Comparison of ENCODE assay signal across 36 cellular contexts in genomic region chr10:59108296-59108695, GRCh38.
"Had no signal": no experiment of that assay in that cellular context is flagged by ENCODE, and none has a peak within 500 bp of the region (broad histone marks: within the 10 kb centered on the region; RNA-seq: fewer than 3 reads in every experiment).

No MANE protein-coding gene starts in this region.

- H3K9me3 ChIP-seq: breast epithelium, MG63 had no signal

- H3K4me1 ChIP-seq: breast epithelium had no signal

- H3K27ac Mint-ChIP-seq: activated CD4-positive, alpha-beta T cell treated with anti-CD3 and anti-CD28 coated beads, Interleukin-2, amount 10 ng/mL, durations not matched to agents 24 days and 14 days; activated CD8-positive, alpha-beta T cell treated with anti-CD3 and anti-CD28 coated beads for 36 hours; activated naive CD8-positive, alpha-beta T cell treated with anti-CD3 and anti-CD28 coated beads for 36 hours; activated T-cell treated with anti-CD3 and anti-CD28 coated beads, Interleukin-2, amount 50 U/mL, for 72 hours; activated T-helper 17 cell treated with anti-CD3 and anti-CD28 coated beads, Interleukin-2, amount 50 U/mL, for 72 hours had no signal

- H3K27me3 ChIP-seq: breast epithelium, MG63 had no signal

- DNase-seq: activated CD4-positive, alpha-beta T cell treated with anti-CD3 and anti-CD28 coated beads for 1 hour; activated CD4-positive, alpha-beta T cell treated with anti-CD3 and anti-CD28 coated beads, Interleukin-2, amount 10 ng/mL, durations not matched to agents 24 days and 14 days; activated CD4-positive, alpha-beta T cell treated with anti-CD3 and anti-CD28 coated beads, Interleukin-2, amount 50 U/mL, for 4 hours; activated CD4-positive, CD25-positive, alpha-beta regulatory T cell; activated CD8-positive, alpha-beta T cell treated with anti-CD3 and anti-CD28 coated beads for 36 hours; activated effector memory CD4-positive, alpha-beta T cell treated with anti-CD3 and anti-CD28 coated beads, Interleukin-2, amount 50 U/mL, for 16 hours; activated naive CD4-positive, alpha-beta T cell; activated naive CD4-positive, alpha-beta T cell treated with anti-CD3 and anti-CD28 coated beads, Interleukin-2, amount 50 U/mL, for 16 hours; activated naive CD8-positive, alpha-beta T cell treated with anti-CD3 and anti-CD28 coated beads for 36 hours; activated T-cell treated with anti-CD3 and anti-CD28 coated beads, Interleukin-2, amount 50 U/mL, for 1 hour; activated T-cell treated with anti-CD3 and anti-CD28 coated beads, Interleukin-2, amount 50 U/mL, for 72 hours; amniotic stem cell; aorta; Karpas-422; KBM-7; MG63; NCI-H1048; NCI-H1105 treated with DMSO at 0.1 percent for 48 hours; NCI-H1436; NCI-H1694 treated with DMSO at 0.1 percent for 48 hours; NCI-H2029; NCI-H345; NCI-H524 treated with DMSO at 0.1 percent for 48 hours; NK-92 treated with Interleukin-12 subunit alpha and Interleukin-12 subunit beta, amount 100 ng/mL, for 24 hours; PC-3; SIG-M5; T-helper 1 cell; T-helper 2 cell; T-helper 9 cell; WERI-Rb-1 had no signal

- H3K4me3 Mint-ChIP-seq: activated CD4-positive, alpha-beta T cell treated with anti-CD3 and anti-CD28 coated beads, Interleukin-2, amount 10 ng/mL, durations not matched to agents 24 days and 14 days; activated CD8-positive, alpha-beta T cell treated with anti-CD3 and anti-CD28 coated beads for 36 hours; activated naive CD8-positive, alpha-beta T cell treated with anti-CD3 and anti-CD28 coated beads for 36 hours; activated T-cell treated with anti-CD3 and anti-CD28 coated beads, Interleukin-2, amount 50 U/mL, for 72 hours; activated T-helper 17 cell treated with anti-CD3 and anti-CD28 coated beads, Interleukin-2, amount 50 U/mL, for 72 hours had no signal

- H3K36me3 ChIP-seq: breast epithelium, MG63, WERI-Rb-1 had no signal

- H3K4me3 ChIP-seq: breast epithelium, MG63 had no signal

- H3K4me1 Mint-ChIP-seq: activated CD4-positive, alpha-beta T cell treated with anti-CD3 and anti-CD28 coated beads, Interleukin-2, amount 10 ng/mL, durations not matched to agents 24 days and 14 days; activated naive CD8-positive, alpha-beta T cell treated with anti-CD3 and anti-CD28 coated beads for 36 hours; activated T-helper 17 cell treated with anti-CD3 and anti-CD28 coated beads, Interleukin-2, amount 50 U/mL, for 72 hours had no signal

- H3K36me3 Mint-ChIP-seq: activated naive CD8-positive, alpha-beta T cell treated with anti-CD3 and anti-CD28 coated beads for 36 hours had no signal

- H3K27ac ChIP-seq: breast epithelium, RWPE1, WERI-Rb-1 had no signal

- H3K27me3 Mint-ChIP-seq: activated CD4-positive, alpha-beta T cell treated with anti-CD3 and anti-CD28 coated beads, Interleukin-2, amount 10 ng/mL, durations not matched to agents 24 days and 14 days; activated CD8-positive, alpha-beta T cell treated with anti-CD3 and anti-CD28 coated beads for 36 hours; activated naive CD8-positive, alpha-beta T cell treated with anti-CD3 and anti-CD28 coated beads for 36 hours; activated T-helper 17 cell treated with anti-CD3 and anti-CD28 coated beads, Interleukin-2, amount 50 U/mL, for 72 hours had no signal

- FAIRE-seq: RCC 7860 had no signal

- ATAC-seq: activated CD8-positive, alpha-beta T cell treated with anti-CD3 and anti-CD28 coated beads for 36 hours; activated T-cell treated with anti-CD3 and anti-CD28 coated beads, Interleukin-2, amount 50 U/mL, for 72 hours; activated T-helper 17 cell treated with anti-CD3 and anti-CD28 coated beads, Interleukin-2, amount 50 U/mL, for 72 hours; PC-3; Right ventricle myocardium inferior; SK-N-SH treated with all-trans-retinoic acid at 6 μM for 48 hours had no signal

- H3K9me3 Mint-ChIP-seq: activated CD4-positive, alpha-beta T cell treated with anti-CD3 and anti-CD28 coated beads, Interleukin-2, amount 10 ng/mL, durations not matched to agents 24 days and 14 days; activated naive CD8-positive, alpha-beta T cell treated with anti-CD3 and anti-CD28 coated beads for 36 hours; activated T-cell treated with anti-CD3 and anti-CD28 coated beads, Interleukin-2, amount 50 U/mL, for 72 hours had no signal
